18 cellular contexts compared by ENCODE assay signal in the genomic region with DNA sequence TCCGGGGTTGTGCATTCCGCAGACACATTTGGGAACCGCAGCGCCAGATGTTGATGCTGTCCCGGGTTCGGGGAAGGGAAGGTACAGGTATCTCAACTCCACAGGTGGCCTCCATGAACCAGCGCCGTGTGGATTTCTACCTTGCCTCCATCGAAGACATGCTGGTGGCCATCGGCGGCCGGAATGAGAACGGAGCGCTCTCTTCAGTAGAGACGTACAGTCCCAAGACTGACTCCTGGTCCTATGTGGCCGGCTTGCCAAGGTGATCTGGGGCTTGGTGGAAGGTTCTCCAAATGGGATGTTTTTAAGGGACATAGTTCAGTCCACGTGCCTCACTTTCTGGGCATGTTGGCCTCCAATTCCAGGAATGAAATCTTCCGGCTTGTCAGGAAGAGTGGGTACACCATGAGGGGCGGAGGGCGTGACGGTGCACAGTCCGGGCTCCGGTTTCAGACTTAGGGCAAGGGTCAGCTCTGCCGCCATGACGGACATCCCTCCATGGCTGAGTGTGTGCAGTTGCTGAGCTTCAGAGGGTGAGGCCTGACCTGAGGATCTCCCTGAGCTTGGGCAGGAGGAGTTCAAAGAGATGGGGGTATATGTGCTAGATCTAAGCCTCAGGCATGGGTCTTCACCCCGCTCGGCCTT. TPM values are rescaled to one million over a fixed set of nuclear protein-coding genes. Genes with fewer than 3 reads are reported as not detected.
DNase-seq lines count a peak whose midpoint lies in the region; ATAC-seq, FAIRE-seq and TF ChIP-seq lines count a peak whose summit lies in the region.
"Had no signal": no experiment of that assay in that cellular context is flagged by ENCODE, and none has a peak within 500 bp of the region (broad histone marks: within the 10 kb centered on the region; RNA-seq: fewer than 3 reads in every experiment).

No MANE protein-coding gene starts in this region.

- H3K27me3 Mint-ChIP-seq in activated naive CD4-positive, alpha-beta T cell treated with anti-CD3 and anti-CD28 coated beads, Interleukin-2, amount 10 ng/mL, durations not matched to agents 7 days and 5 days: no peaks in the 10 kb centered on the region
- no peaks in the 10 kb centered on the region for H3K27me3 Mint-ChIP-seq in activated CD4-positive, alpha-beta T cell treated with anti-CD3 and anti-CD28 coated beads for 36 hours
- H3K27me3 Mint-ChIP-seq: CD4-positive, alpha-beta memory T cell had no signal

- no TSS peak for BruUV-seq in K562 (replicated peaks; lab: Mats Ljungman, UMichigan)

- peaks cover 0 to 4% of the 10 kb centered on the region in 2 experiments; a peak in 1 of 5 replicates for H3K4me1 ChIP-seq in K562 (replicated peaks in 1 of 2; ENCODE audit: control insufficient read depth in 2 of 2, insufficient read depth in 2 of 2, low read length in 2 of 2)
- H3K4me1 ChIP-seq in mesenchymal stem cell (ENCODE audit: control insufficient read depth, insufficient read depth, low read depth, low read length): peaks cover 11% of the 10 kb centered on the region
- H3K4me1 ChIP-seq: HAP-1 had no signal

- peaks cover 53% of the 10 kb centered on the region for H3K79me1 ChIP-seq in mesenchymal stem cell (replicated peaks; ENCODE audit: low read length, poor library complexity, severe bottlenecking)

- no peak for TF ChIP-seq POLR2A in K562 (conservative IDR thresholded peaks at IDR 0.05)

- H3K4me3 Mint-ChIP-seq in activated naive CD4-positive, alpha-beta T cell treated with anti-CD3 and anti-CD28 coated beads, Interleukin-2, amount 10 ng/mL, durations not matched to agents 7 days and 5 days: no peak overlapping the region
- H3K4me3 Mint-ChIP-seq in activated CD4-positive, alpha-beta T cell treated with anti-CD3 and anti-CD28 coated beads for 36 hours: no peak overlapping the region
- H3K4me3 Mint-ChIP-seq: CD4-positive, alpha-beta memory T cell; HFFc6 had no signal

- no peak overlapping the region for H2AFZ ChIP-seq in K562 (ENCODE audit: low read depth, low read length)
- no peak overlapping the region for H2AFZ ChIP-seq in mesenchymal stem cell (ENCODE audit: low read depth, low read length)

- H3K4ac ChIP-seq in mesenchymal stem cell (ENCODE audit: low read depth in 1 of 2, low read length in 2 of 2): no peak overlapping the region

- intact Hi-C loops in K562 (cut with micrococcal nuclease): no loop called here
- intact Hi-C loops in activated CD4-positive, alpha-beta T cell treated with anti-CD3 and anti-CD28 coated beads for 36 hours (cut with DNase I, micrococcal nuclease): no loop called here
- intact Hi-C loops in Right ventricle myocardium inferior (cut with DNase I): no loop called here

- no peak overlapping the region for H4K91ac ChIP-seq in mesenchymal stem cell (ENCODE audit: low read length)

- CTCF ChIA-PET in activated naive CD4-positive, alpha-beta T cell treated with anti-CD3 and anti-CD28 coated beads, Interleukin-2, amount 10 ng/mL, durations not matched to agents 7 days and 5 days (lab: Charles Lee): interaction anchor here (3.9 kb wide), 1 partner anchor 13 kb away, joined by 27 read pairs; no protein-coding TSS in a partner anchor
- CTCF ChIA-PET in K562 (lab: Yijun Ruan, JAX; ENCODE audit: low intra/inter-chr PET ratio): no interaction called here
- CTCF ChIA-PET in activated CD4-positive, alpha-beta T cell treated with anti-CD3 and anti-CD28 coated beads for 36 hours (lab: Charles Lee): interaction anchor here (0.8 to 2.2 kb wide), 2 partner anchors 13 to 14 kb away, joined by 3 to 6 read pairs; no protein-coding TSS in a partner anchor

- H2AK5ac ChIP-seq in mesenchymal stem cell (ENCODE audit: low read length, severe bottlenecking): no peak overlapping the region

- no peak for TF ChIP-seq EP300 in K562 (IDR thresholded peaks at IDR 0.05; ENCODE audit: low read length)

- no peak overlapping the region for H3K14ac ChIP-seq in mesenchymal stem cell (ENCODE audit: low read length in 2 of 2)

- H3K23ac ChIP-seq in mesenchymal stem cell (ENCODE audit: low read length in 2 of 2): no peak overlapping the region

- TF ChIP-seq CTCF in K562 (IDR thresholded peaks at IDR 0.05 in 2 of 3, conservative IDR thresholded peaks at IDR 0.05 in 1 of 3; ENCODE audit: insufficient read depth in 2 of 3, low read depth in 1 of 3, low read length in 3 of 3): no peak
- no peak for TF ChIP-seq CTCF in foreskin fibroblast (IDR thresholded peaks at IDR 0.05; ENCODE audit: low read depth, low read length)

- no peak for DNase-seq in activated naive CD4-positive, alpha-beta T cell treated with anti-CD3 and anti-CD28 coated beads, Interleukin-2, amount 10 ng/mL, durations not matched to agents 7 days and 5 days
- no peak for DNase-seq in activated naive CD4-positive, alpha-beta T cell treated with anti-CD3 and anti-CD28 coated beads, Interleukin-2, amount 50 U/mL, for 72 hours (ENCODE audit: low spot score in 2 of 2)
- no peak for DNase-seq in K562 (ENCODE audit: extremely low read depth in 1 of 4, low spot score in 3 of 4)
- no peak for DNase-seq in mesenchymal stem cell
- no peak for DNase-seq in activated CD4-positive, alpha-beta T cell treated with anti-CD3 and anti-CD28 coated beads for 36 hours
- DNase-seq in Right ventricle myocardium inferior (ENCODE audit: missing footprints): no peak
- no peak for DNase-seq in foreskin fibroblast
- DNase-seq: C1 segment of cervical spinal cord; Calu3; CD4-positive, alpha-beta memory T cell; COR-L47; DND-41; GOT3; HFFc6 had no signal

- peaks cover 56% of the 10 kb centered on the region for H3K4me1 Mint-ChIP-seq in activated naive CD4-positive, alpha-beta T cell treated with anti-CD3 and anti-CD28 coated beads, Interleukin-2, amount 10 ng/mL, durations not matched to agents 7 days and 5 days
- peaks cover 25% of the 10 kb centered on the region for H3K4me1 Mint-ChIP-seq in activated CD4-positive, alpha-beta T cell treated with anti-CD3 and anti-CD28 coated beads for 36 hours

- POLR2A ChIA-PET in K562 (lab: Yijun Ruan, JAX): no interaction called here
- POLR2A ChIA-PET in activated CD4-positive, alpha-beta T cell treated with anti-CD3 and anti-CD28 coated beads for 36 hours (lab: Charles Lee): no interaction called here

- no peak for ATAC-seq in activated naive CD4-positive, alpha-beta T cell treated with anti-CD3 and anti-CD28 coated beads, Interleukin-2, amount 50 U/mL, for 72 hours
- no peak for ATAC-seq in K562
- ATAC-seq in activated CD4-positive, alpha-beta T cell treated with anti-CD3 and anti-CD28 coated beads for 36 hours: no peak
- ATAC-seq in Right ventricle myocardium inferior: no peak

- no peak for TF ChIP-seq RAD21 in K562 (CRISPR knock-in tag; conservative IDR thresholded peaks at IDR 0.05 in 1 of 2, IDR thresholded peaks at IDR 0.05 in 1 of 2)

- no peak overlapping the region for H3K9ac ChIP-seq in K562 (ENCODE audit: insufficient read depth in 1 of 2, low read depth in 2 of 2, low read length in 2 of 2)
- H3K9ac ChIP-seq in mesenchymal stem cell (ENCODE audit: low read length): no peak overlapping the region

- H3K9me1 ChIP-seq in K562 (ENCODE audit: control insufficient read depth, insufficient read depth, low read length): no peaks in the 10 kb centered on the region

- no peak overlapping the region for H2BK120ac ChIP-seq in mesenchymal stem cell (ENCODE audit: low read depth, low read length)

- in situ Hi-C loops in K562 (cut with MboI): no loop called here

- H3K4me2 ChIP-seq in K562 (ENCODE audit: insufficient read depth, low read length) (no peak overlapping the region), mesenchymal stem cell (ENCODE audit: low read length, poor library complexity, severe bottlenecking) (no peak overlapping the region)

- H3K36me3 Mint-ChIP-seq in activated naive CD4-positive, alpha-beta T cell treated with anti-CD3 and anti-CD28 coated beads, Interleukin-2, amount 10 ng/mL, durations not matched to agents 7 days and 5 days: peaks cover 87% of the 10 kb centered on the region
- H3K36me3 Mint-ChIP-seq in activated naive CD4-positive, alpha-beta T cell treated with anti-CD3 and anti-CD28 coated beads, Interleukin-2, amount 50 U/mL, for 72 hours: peaks cover 0 to 23% of the 10 kb centered on the region in 2 donors
- peaks cover 63% of the 10 kb centered on the region for H3K36me3 Mint-ChIP-seq in activated CD4-positive, alpha-beta T cell treated with anti-CD3 and anti-CD28 coated beads for 36 hours (ENCODE audit: low read depth)

- WGBS in K562 (ENCODE audit: insufficient coverage, low coverage, missing lambda C conversion rate): 90% methylated on average over 26 of the region's 27 CpGs
- 96% methylated on average over 27 of the region's 27 CpGs for WGBS in mesenchymal stem cell

- H3K4me3 ChIP-seq in K562 (no peak overlapping the region), mesenchymal stem cell (ENCODE audit: insufficient read depth in 1 of 2, low read depth in 1 of 2, low read length in 2 of 2) (no peak overlapping the region), foreskin fibroblast (ENCODE audit: low read depth in 1 of 2, low read length in 2 of 2) (no peak overlapping the region)
- H3K4me3 ChIP-seq: HAP-1 had no signal

- no peaks in the 10 kb centered on the region for H3K79me2 ChIP-seq in K562 (ENCODE audit: control insufficient read depth, insufficient read depth, low read length)

- H3K27ac Mint-ChIP-seq in activated naive CD4-positive, alpha-beta T cell treated with anti-CD3 and anti-CD28 coated beads, Interleukin-2, amount 10 ng/mL, durations not matched to agents 7 days and 5 days: peak overlapping the region; percentile 33
- peak overlapping the region in 1 of 2 donors; percentile 40 for H3K27ac Mint-ChIP-seq in activated naive CD4-positive, alpha-beta T cell treated with anti-CD3 and anti-CD28 coated beads, Interleukin-2, amount 50 U/mL, for 72 hours
- no peak overlapping the region for H3K27ac Mint-ChIP-seq in activated CD4-positive, alpha-beta T cell treated with anti-CD3 and anti-CD28 coated beads for 36 hours
- H3K27ac Mint-ChIP-seq: HFFc6 had no signal

- H2BK5ac ChIP-seq in mesenchymal stem cell (ENCODE audit: low read depth, low read length, poor library complexity, severe bottlenecking): no peak overlapping the region

- no peak overlapping the region for H2BK15ac ChIP-seq in mesenchymal stem cell (ENCODE audit: low read depth, poor library complexity, severe bottlenecking)

- no peak overlapping the region for H2BK12ac ChIP-seq in mesenchymal stem cell (ENCODE audit: low read length in 2 of 2)

- no peak for FAIRE-seq in K562 (lab: Jason Lieb, UNC)
- FAIRE-seq: G401.6, GM12892, H54 had no signal

- H3K18ac ChIP-seq in mesenchymal stem cell (ENCODE audit: low read depth in 1 of 2, low read length in 2 of 2): no peak overlapping the region

- H3K9me3 Mint-ChIP-seq in activated naive CD4-positive, alpha-beta T cell treated with anti-CD3 and anti-CD28 coated beads, Interleukin-2, amount 10 ng/mL, durations not matched to agents 7 days and 5 days: no peaks in the 10 kb centered on the region
- no peaks in the 10 kb centered on the region for H3K9me3 Mint-ChIP-seq in activated naive CD4-positive, alpha-beta T cell treated with anti-CD3 and anti-CD28 coated beads, Interleukin-2, amount 50 U/mL, for 72 hours
- H3K9me3 Mint-ChIP-seq in activated CD4-positive, alpha-beta T cell treated with anti-CD3 and anti-CD28 coated beads for 36 hours (ENCODE audit: low read depth): no peaks in the 10 kb centered on the region
- H3K9me3 Mint-ChIP-seq: CD4-positive, alpha-beta memory T cell; HFFc6 had no signal

- peak overlapping the region; percentile 45 for H4K8ac ChIP-seq in mesenchymal stem cell (ENCODE audit: low read length)

- no peaks in the 10 kb centered on the region for H3K27me3 ChIP-seq in K562 (ENCODE audit: control insufficient read depth in 2 of 2, insufficient read depth in 2 of 2, low read length in 2 of 2)
- H3K27me3 ChIP-seq in mesenchymal stem cell (ENCODE audit: control insufficient read depth in 1 of 2, insufficient read depth in 1 of 2, low read length in 2 of 2): no peaks in the 10 kb centered on the region

- H4K20me1 ChIP-seq in K562 (replicated peaks; ENCODE audit: control insufficient read depth, insufficient read depth, low read length): peaks cover 13% of the 10 kb centered on the region; the same call in 1 of the 2 replicates

- peaks cover 82% of the 10 kb centered on the region for H3K36me3 ChIP-seq in K562 (ENCODE audit: control insufficient read depth, insufficient read depth, low read length)
- H3K36me3 ChIP-seq in mesenchymal stem cell (ENCODE audit: control insufficient read depth in 1 of 2, insufficient read depth in 2 of 2, low read depth in 1 of 2, low read length in 2 of 2): peaks cover 75 to 86% of the 10 kb centered on the region in 2 experiments

- no peak overlapping the region for H3K27ac ChIP-seq in K562 (ENCODE audit: extremely low read depth, low read depth, low read length)
- no peak overlapping the region for H3K27ac ChIP-seq in mesenchymal stem cell (ENCODE audit: low read length, poor library complexity, severe bottlenecking)

- H3K9me3 ChIP-seq in K562 (replicated peaks; ENCODE audit: control insufficient read depth, insufficient read depth, low read depth, low read length): no peaks in the 10 kb centered on the region
- H3K9me3 ChIP-seq in mesenchymal stem cell (ENCODE audit: control insufficient read depth, low read length): no peaks in the 10 kb centered on the region
- H3K9me3 ChIP-seq: HAP-1 had no signal

RNA-seq across cellular contexts. Expression of gene KLHL36, which starts 11.5 kb away (rescaled TPM):
- total RNA-seq in activated naive CD4-positive, alpha-beta T cell treated with anti-CD3 and anti-CD28 coated beads, Interleukin-2, amount 50 U/mL, for 72 hours: 10 to 100 TPM; 50.5 to 60.5 TPM
- 52.2 and 130 TPM in 2 replicates for total RNA-seq in K562 (2011; cell fraction: chromatin; rRNA removed; ENCODE audit: low replicate concordance)
- 84.1 and 104 TPM in 2 replicates for total RNA-seq in K562 (2011; cell fraction: nucleolus; rRNA removed)
- total RNA-seq in K562 (2011; cell fraction: nucleoplasm; rRNA removed): 79.9 and 86.4 TPM in 2 replicates
- total RNA-seq in K562 (2014; rRNA removed): 30.6 and 40.4 TPM in 2 replicates
- total RNA-seq in K562 (2014; rRNA removed; fragmentation: Illumina TruSeq; extraction: Trizol): 15.5 and 16.6 TPM in 2 replicates
- total RNA-seq in K562 (2015; rRNA removed; fragmentation: Illumina TruSeq; extraction: Trizol): 18.5 and 21.1 TPM in 2 replicates
- total RNA-seq in K562 (2021): 48.6 and 51.2 TPM in 2 replicates
- 25.6 and 34.8 TPM in 2 replicates for polyA plus RNA-seq in K562 (2011; rRNA removed)
- 33.1 and 49.1 TPM in 2 replicates for polyA plus RNA-seq in K562 (2011; cell fraction: cytosol; rRNA removed)
- 59.7 and 85.8 TPM in 2 replicates for polyA plus RNA-seq in K562 (2011; cell fraction: nucleus; rRNA removed)
- polyA plus RNA-seq in K562 (2012): 22.4 and 33.6 TPM in 2 replicates
- 16.5 and 20.7 TPM in 2 replicates for polyA plus RNA-seq in K562 (2014; fragmentation: Illumina TruSeq; extraction: Trizol)
- 1 to 10 TPM; 2.1 to 2.5 TPM for polyA plus RNA-seq in K562 (2014; fragmentation: Nextera tagmentation; extraction: Ambion mirVana)
- polyA plus RNA-seq in K562 (2014; rRNA removed): 25.4 and 30.1 TPM in 2 replicates
- 31.9 and 39.3 TPM in 2 replicates for polyA minus RNA-seq in K562 (2011; rRNA and poly(A)+ RNA removed)
- 43.7 and 62.8 TPM in 2 replicates for polyA minus RNA-seq in K562 (2011; cell fraction: cytosol; rRNA and poly(A)+ RNA removed)
- polyA minus RNA-seq in K562 (2011; cell fraction: nucleus; rRNA and poly(A)+ RNA removed): 33.7 and 40.1 TPM in 2 replicates
- 19.3 TPM for polyA plus RNA-seq in mesenchymal stem cell (2013, experiment 1 of 2)
- polyA plus RNA-seq in mesenchymal stem cell (2013, experiment 2 of 2): 18.4 TPM
- total RNA-seq in activated CD4-positive, alpha-beta T cell treated with anti-CD3 and anti-CD28 coated beads for 36 hours: 10 to 100 TPM; 31.1 to 43.2 TPM
- total RNA-seq in Right ventricle myocardium inferior: 58.2 TPM

RNA-seq across cellular contexts. Expression of gene USP10, which starts 40.0 kb away (rescaled TPM):
- 100 to 1,000 TPM in 1 of 2 donors, 10 to 100 TPM in 1; 82.7 to 129 TPM for total RNA-seq in activated naive CD4-positive, alpha-beta T cell treated with anti-CD3 and anti-CD28 coated beads, Interleukin-2, amount 50 U/mL, for 72 hours
- total RNA-seq in K562 (2011; cell fraction: chromatin; rRNA removed; ENCODE audit: low replicate concordance): 154 and 338 TPM in 2 replicates
- total RNA-seq in K562 (2011; cell fraction: nucleolus; rRNA removed): 84.7 and 99.0 TPM in 2 replicates
- 165 and 228 TPM in 2 replicates for total RNA-seq in K562 (2011; cell fraction: nucleoplasm; rRNA removed)
- 78.1 and 96.9 TPM in 2 replicates for total RNA-seq in K562 (2014; rRNA removed)
- total RNA-seq in K562 (2014; rRNA removed; fragmentation: Illumina TruSeq; extraction: Trizol): 116 and 129 TPM in 2 replicates
- 113 and 121 TPM in 2 replicates for total RNA-seq in K562 (2015; rRNA removed; fragmentation: Illumina TruSeq; extraction: Trizol)
- total RNA-seq in K562 (2021): 166 and 171 TPM in 2 replicates
- 130 and 174 TPM in 2 replicates for polyA plus RNA-seq in K562 (2011; rRNA removed)
- 147 and 220 TPM in 2 replicates for polyA plus RNA-seq in K562 (2011; cell fraction: cytosol; rRNA removed)
- 170 and 240 TPM in 2 replicates for polyA plus RNA-seq in K562 (2011; cell fraction: nucleus; rRNA removed)
- polyA plus RNA-seq in K562 (2012): 98.9 and 130 TPM in 2 replicates
- polyA plus RNA-seq in K562 (2014; fragmentation: Illumina TruSeq; extraction: Trizol): 161 and 197 TPM in 2 replicates
- 10 to 100 TPM; 61.7 to 61.9 TPM for polyA plus RNA-seq in K562 (2014; fragmentation: Nextera tagmentation; extraction: Ambion mirVana)
- polyA plus RNA-seq in K562 (2014; rRNA removed): 87.2 and 93.2 TPM in 2 replicates
- 228 and 275 TPM in 2 replicates for polyA minus RNA-seq in K562 (2011; rRNA and poly(A)+ RNA removed)
- 118 and 134 TPM in 2 replicates for polyA minus RNA-seq in K562 (2011; cell fraction: cytosol; rRNA and poly(A)+ RNA removed)
- polyA minus RNA-seq in K562 (2011; cell fraction: nucleus; rRNA and poly(A)+ RNA removed): 62.6 and 87.9 TPM in 2 replicates
- polyA plus RNA-seq in mesenchymal stem cell (2013, experiment 1 of 2): 51.6 TPM
- polyA plus RNA-seq in mesenchymal stem cell (2013, experiment 2 of 2): 51.4 TPM
- 100 to 1,000 TPM; 117 to 133 TPM for total RNA-seq in activated CD4-positive, alpha-beta T cell treated with anti-CD3 and anti-CD28 coated beads for 36 hours
- 76.5 TPM for total RNA-seq in Right ventricle myocardium inferior

RNA-seq across cellular contexts. Expression of gene COTL1, which starts 41.9 kb away (rescaled TPM):
- total RNA-seq in activated naive CD4-positive, alpha-beta T cell treated with anti-CD3 and anti-CD28 coated beads, Interleukin-2, amount 50 U/mL, for 72 hours: 100 to 1,000 TPM; 277 to 583 TPM
- 27.5 and 42.5 TPM in 2 replicates for total RNA-seq in K562 (2011; cell fraction: chromatin; rRNA removed; ENCODE audit: low replicate concordance)
- total RNA-seq in K562 (2011; cell fraction: nucleolus; rRNA removed): 32.2 and 34.5 TPM in 2 replicates
- total RNA-seq in K562 (2011; cell fraction: nucleoplasm; rRNA removed): 35.0 and 39.8 TPM in 2 replicates
- total RNA-seq in K562 (2014; rRNA removed): 117 and 145 TPM in 2 replicates
- total RNA-seq in K562 (2014; rRNA removed; fragmentation: Illumina TruSeq; extraction: Trizol): 49.5 and 60.5 TPM in 2 replicates
- total RNA-seq in K562 (2015; rRNA removed; fragmentation: Illumina TruSeq; extraction: Trizol): 71.8 and 72.5 TPM in 2 replicates
- total RNA-seq in K562 (2021): 185 and 186 TPM in 2 replicates
- 33.9 and 39.4 TPM in 2 replicates for polyA plus RNA-seq in K562 (2011; rRNA removed)
- polyA plus RNA-seq in K562 (2011; cell fraction: cytosol; rRNA removed): 54.4 and 79.1 TPM in 2 replicates
- 33.5 and 46.0 TPM in 2 replicates for polyA plus RNA-seq in K562 (2011; cell fraction: nucleus; rRNA removed)
- polyA plus RNA-seq in K562 (2012): 111 and 131 TPM in 2 replicates
- polyA plus RNA-seq in K562 (2014; fragmentation: Illumina TruSeq; extraction: Trizol): 161 TPM in 2 replicates
- polyA plus RNA-seq in K562 (2014; fragmentation: Nextera tagmentation; extraction: Ambion mirVana): 10 to 100 TPM; 27.7 to 33.4 TPM
- 91.2 and 100 TPM in 2 replicates for polyA plus RNA-seq in K562 (2014; rRNA removed)
- polyA minus RNA-seq in K562 (2011; rRNA and poly(A)+ RNA removed): 21.2 and 25.2 TPM in 2 replicates
- polyA minus RNA-seq in K562 (2011; cell fraction: cytosol; rRNA and poly(A)+ RNA removed): 32.1 and 32.6 TPM in 2 replicates
- 15.1 and 19.7 TPM in 2 replicates for polyA minus RNA-seq in K562 (2011; cell fraction: nucleus; rRNA and poly(A)+ RNA removed)
- 264 TPM for polyA plus RNA-seq in mesenchymal stem cell (2013, experiment 1 of 2)
- 251 TPM for polyA plus RNA-seq in mesenchymal stem cell (2013, experiment 2 of 2)
- total RNA-seq in activated CD4-positive, alpha-beta T cell treated with anti-CD3 and anti-CD28 coated beads for 36 hours: 100 to 1,000 TPM; 353 to 384 TPM
- 18.4 TPM for total RNA-seq in Right ventricle myocardium inferior
